23 cellular contexts compared by ENCODE assay signal in genomic region chr1:106615473-106615872, GRCh38.
DNase-seq lines count a peak whose midpoint lies in the region; ATAC-seq and TF ChIP-seq lines count a peak whose summit lies in the region.
"Had no signal": no experiment of that assay in that cellular context is flagged by ENCODE, and none has a peak within 500 bp of the region (broad histone marks: within the 10 kb centered on the region; RNA-seq: fewer than 3 reads in every experiment).

No MANE protein-coding gene starts in this region.

- no peaks in the 10 kb centered on the region for H3K27me3 Mint-ChIP-seq in T-helper 17 cell
- H3K27me3 Mint-ChIP-seq: CD4-positive, alpha-beta T cell; CD8-positive, alpha-beta memory T cell had no signal

- in situ Hi-C loops in mammary epithelial cell (cut with MboI; ENCODE audit: low sequenced_read_pairs in 2 of 2), result no loop called here

- H3K9me3 ChIP-seq in mammary epithelial cell (replicated peaks; ENCODE audit: insufficient read depth, low read length) (no peaks in the 10 kb centered on the region), T-helper 17 cell (ENCODE audit: control insufficient read depth, low read length, poor library complexity, severe bottlenecking) (peaks cover 3% of the 10 kb centered on the region), ascending aorta (no peaks in the 10 kb centered on the region)
- H3K9me3 ChIP-seq: A549; BE2C; BLaER1 treated with 17β-estradiol and CSF1 and Interleukin-3, amounts not matched to agents 10 nM and 100 nM had no signal

- H3K4me2 ChIP-seq in mammary epithelial cell (ENCODE audit: insufficient read depth, low read depth, low read length), result no peak overlapping the region
- H3K4me2 ChIP-seq: A549; BLaER1 treated with 17β-estradiol and CSF1 and Interleukin-3, amounts not matched to agents 10 nM and 100 nM had no signal

- no peak overlapping the region for H3K27ac Mint-ChIP-seq in T-helper 17 cell
- H3K27ac Mint-ChIP-seq: CD14-positive monocyte; CD4-positive, alpha-beta T cell; CD8-positive, alpha-beta memory T cell had no signal

- H3K4me3 ChIP-seq in mammary epithelial cell (replicated peaks in 1 of 3; ENCODE audit: insufficient read depth in 1 of 3, low read depth in 2 of 3, low read length in 3 of 3) (no peak overlapping the region), ascending aorta (no peak overlapping the region)
- H3K4me3 ChIP-seq: A549; BLaER1 treated with 17β-estradiol and CSF1 and Interleukin-3, amounts not matched to agents 10 nM and 100 nM; GM23248 had no signal

- CTCF ChIA-PET in RWPE1 (lab: Yijun Ruan, JAX), result no interaction called here
- CTCF ChIA-PET in mammary epithelial cell (lab: Charles Lee; ENCODE audit: low non-redundant PET), result no interaction called here

- H3K4me1 ChIP-seq in mammary epithelial cell (ENCODE audit: insufficient read depth, low read length) (peaks cover 23% of the 10 kb centered on the region), ascending aorta (no peaks in the 10 kb centered on the region)
- H3K4me1 ChIP-seq: A549, BE2C had no signal

- H3K9ac ChIP-seq in mammary epithelial cell (ENCODE audit: insufficient read depth, low read length), result no peak overlapping the region
- H3K9ac ChIP-seq: BLaER1 treated with 17β-estradiol and CSF1 and Interleukin-3, amounts not matched to agents 10 nM and 100 nM; GM23248 had no signal

- dilution Hi-C loops in mammary epithelial cell (cut with HindIII; ENCODE audit: low sequenced_read_pairs), result no loop called here

- WGBS in mammary epithelial cell (ENCODE audit: low coverage, missing lambda C conversion rate), result 50% methylated on average over 2 of the region's 2 CpGs

- intact Hi-C loops in mammary epithelial cell (cut with micrococcal nuclease), result no loop called here
- intact Hi-C loops in ascending aorta (cut with DNase I), result no loop called here

- TF ChIP-seq CTCF in RWPE1 (conservative IDR thresholded peaks at IDR 0.05; ENCODE audit: low read depth), result no peak
- TF ChIP-seq CTCF in mammary epithelial cell (conservative IDR thresholded peaks at IDR 0.05 in 1 of 2, IDR thresholded peaks at IDR 0.05 in 1 of 2; ENCODE audit: extremely low read depth in 1 of 2, insufficient read depth in 1 of 2, low read depth in 1 of 2, low read length in 2 of 2), result no peak
- TF ChIP-seq CTCF in ascending aorta (IDR thresholded peaks at IDR 0.05), result no peak

- no peak for ATAC-seq in T-helper 17 cell
- ATAC-seq: A549 had no signal

- DNase-seq in HPDE6-E6E7 (ENCODE audit: extremely low spot score) (peak; percentile 21), RWPE1 (ENCODE audit: low spot score) (peak; percentile 44), mammary epithelial cell (peak; percentile 50), epithelial cell of prostate (ENCODE audit: low read depth, low spot score) (peak; percentile 8), DMS79 treated with DMSO at 0.1 percent for 48 hours (lab: John Stamatoyannopoulos, UW) (no peak), T-helper 17 cell (no peak), ascending aorta (ENCODE audit: low spot score in 2 of 2) (no peak)
- DNase-seq in effector CD8-positive, alpha-beta T cell (lab: John Stamatoyannopoulos, UW), result no peak
- DNase-seq: 8988T; ACHN; AML-193; BE2C; CD4-positive, alpha-beta T cell; CD8-positive, alpha-beta memory T cell; DMS 273 treated with DMSO at 0.1 percent for 48 hours; DMS79; GF-D8; GM23248; H7; HCEC 1CT had no signal

- no peak overlapping the region for H3K4me3 Mint-ChIP-seq in T-helper 17 cell
- H3K4me3 Mint-ChIP-seq: CD14-positive monocyte; CD4-positive, alpha-beta T cell; CD8-positive, alpha-beta memory T cell had no signal

- H3K4me1 Mint-ChIP-seq in T-helper 17 cell, result no peaks in the 10 kb centered on the region
- H3K4me1 Mint-ChIP-seq: CD14-positive monocyte; CD8-positive, alpha-beta memory T cell had no signal

- H3K27me3 ChIP-seq in mammary epithelial cell (ENCODE audit: insufficient read depth, low read length) (no peaks in the 10 kb centered on the region), ascending aorta (no peaks in the 10 kb centered on the region)
- H3K27me3 ChIP-seq: BE2C; BLaER1 treated with 17β-estradiol and CSF1 and Interleukin-3, amounts not matched to agents 10 nM and 100 nM had no signal

- POLR2A ChIA-PET in RWPE1 (lab: Yijun Ruan, JAX; ENCODE audit: low non-redundant PET), result no interaction called here

- H3K27ac ChIP-seq in RWPE1, result no peak overlapping the region
- no peak overlapping the region for H3K27ac ChIP-seq in mammary epithelial cell (ENCODE audit: insufficient read depth, low read depth, low read length)
- peak overlapping the region; percentile 20 for H3K27ac ChIP-seq in epithelial cell of prostate
- H3K27ac ChIP-seq in ascending aorta, result no peak overlapping the region
- H3K27ac ChIP-seq: A549; BLaER1 treated with 17β-estradiol and CSF1 and Interleukin-3, amounts not matched to agents 10 nM and 100 nM; GM23248 had no signal

- no peaks in the 10 kb centered on the region for H3K79me2 ChIP-seq in mammary epithelial cell (ENCODE audit: insufficient read depth, low read length)

- H4K20me1 ChIP-seq in mammary epithelial cell (ENCODE audit: insufficient read depth, low read length), result no peaks in the 10 kb centered on the region
- H4K20me1 ChIP-seq: BLaER1 treated with 17β-estradiol and CSF1 and Interleukin-3, amounts not matched to agents 10 nM and 100 nM had no signal

- peak overlapping the region; percentile 34 for H2AFZ ChIP-seq in mammary epithelial cell (ENCODE audit: low read depth, low read length)
- H2AFZ ChIP-seq: GM23248 had no signal

- no peaks in the 10 kb centered on the region for H3K36me3 ChIP-seq in mammary epithelial cell (ENCODE audit: insufficient read depth, low read length)
- H3K36me3 ChIP-seq in ascending aorta, result no peaks in the 10 kb centered on the region
- H3K36me3 ChIP-seq: BE2C; BLaER1 treated with 17β-estradiol and CSF1 and Interleukin-3, amounts not matched to agents 10 nM and 100 nM had no signal

- H3K36me3 Mint-ChIP-seq in T-helper 17 cell (ENCODE audit: low read depth), result no peaks in the 10 kb centered on the region
- H3K36me3 Mint-ChIP-seq: CD14-positive monocyte; CD8-positive, alpha-beta memory T cell had no signal

- BruUV-seq in mammary epithelial cell (replicated peaks; lab: Mats Ljungman, UMichigan), result no TSS peak

Comparison
In these comparisons a context has a peak if more than half of its experiments do, and no peak if none do; other contexts are left out.
1. DNase-seq: peak in HPDE6-E6E7 (single experiment), RWPE1 (single experiment), mammary epithelial cell (single experiment) and epithelial cell of prostate (single experiment); none in DMS79 treated with DMSO at 0.1 percent for 48 hours (single experiment), T-helper 17 cell (0 of 3), ascending aorta (0 of 2) and effector CD8-positive, alpha-beta T cell (single experiment).